ENCODE assay signal across 8 cellular contexts in the genomic region with DNA sequence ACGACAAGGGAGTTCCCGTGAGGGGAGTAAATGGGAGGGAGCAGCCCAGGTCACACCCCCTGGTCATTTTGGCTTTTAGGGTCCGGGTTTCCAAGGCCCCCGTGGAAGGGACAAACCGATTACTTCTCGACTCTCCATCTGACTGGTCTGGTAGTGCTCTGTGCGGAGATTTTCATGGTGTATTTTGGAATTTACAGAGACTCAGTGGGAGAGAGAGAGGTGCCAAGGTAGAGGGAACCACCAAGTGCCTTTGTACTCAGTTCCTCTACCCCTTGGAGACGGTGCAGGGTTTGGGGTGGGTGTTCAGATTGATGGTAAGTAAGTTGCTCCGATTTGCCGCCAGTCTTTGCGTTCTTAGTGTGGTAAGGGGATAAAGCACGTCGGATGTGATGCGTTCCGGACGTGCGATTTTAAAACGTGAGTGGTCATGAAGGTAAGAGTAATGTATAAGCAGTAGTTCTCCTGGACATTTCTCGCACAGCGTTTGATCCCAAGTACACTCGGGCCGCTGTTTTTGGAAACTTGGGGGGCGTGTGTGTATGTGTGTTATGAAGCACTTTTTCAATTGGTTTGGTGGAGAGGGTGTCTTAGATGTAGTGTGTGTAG. TPM values are rescaled to one million over a fixed set of nuclear protein-coding genes. Genes with fewer than 3 reads are reported as not detected.
DNase-seq lines count a peak whose midpoint lies in the region; ATAC-seq, FAIRE-seq and TF ChIP-seq lines count a peak whose summit lies in the region.

No MANE protein-coding gene starts in this region.

- H3K4me2 ChIP-seq in osteoblast (ENCODE audit: insufficient read depth, low read length): peak overlapping the region; percentile 96

- peak overlapping the region; percentile 92 for H3K4me3 Mint-ChIP-seq in HFFc6
- peak overlapping the region; percentile 96 to 98 for H3K4me3 Mint-ChIP-seq in activated T-cell treated with anti-CD3 and anti-CD28 coated beads, Interleukin-2, amount 50 U/mL, for 72 hours

- peaks cover 61% of the 10 kb centered on the region for H3K4me1 Mint-ChIP-seq in HFFc6 (ENCODE audit: low read depth)
- peaks cover 55% of the 10 kb centered on the region for H3K4me1 Mint-ChIP-seq in activated T-cell treated with anti-CD3 and anti-CD28 coated beads, Interleukin-2, amount 50 U/mL, for 72 hours (ENCODE audit: low read depth)

- H3K36me3 Mint-ChIP-seq in HFFc6 (ENCODE audit: low read depth): peaks cover 11% of the 10 kb centered on the region
- H3K36me3 Mint-ChIP-seq in activated T-cell treated with anti-CD3 and anti-CD28 coated beads, Interleukin-2, amount 50 U/mL, for 72 hours (ENCODE audit: insufficient read depth in 2 of 2): peaks cover 0 to 5% of the 10 kb centered on the region in 2 donors

- peak overlapping the region; percentile 90 for H2AFZ ChIP-seq in osteoblast (ENCODE audit: low read length)

- under 1% methylated on average over 23 of the region's 23 CpGs for WGBS in urinary bladder

- H3K27ac ChIP-seq in osteoblast (ENCODE audit: low read depth, low read length) (peak overlapping the region; percentile 98), urinary bladder (ENCODE audit: low read depth) (peak overlapping the region; percentile 97)

- TF ChIP-seq POLR2A in GM12891 (IDR thresholded peaks at IDR 0.05; ENCODE audit: low read depth, low read length): no peak

- no peaks in the 10 kb centered on the region for H3K36me3 ChIP-seq in osteoblast (ENCODE audit: insufficient read depth, low read length)
- no peaks in the 10 kb centered on the region for H3K36me3 ChIP-seq in urinary bladder (ENCODE audit: insufficient read depth)

- FAIRE-seq in GM12891 (lab: Jason Lieb, UNC): peak; percentile 75

- H3K79me2 ChIP-seq in osteoblast (ENCODE audit: insufficient read depth, low read length): peaks cover 55% of the 10 kb centered on the region

- no peaks in the 10 kb centered on the region for H3K9me3 Mint-ChIP-seq in HFFc6
- H3K9me3 Mint-ChIP-seq in activated T-cell treated with anti-CD3 and anti-CD28 coated beads, Interleukin-2, amount 50 U/mL, for 72 hours: no peaks in the 10 kb centered on the region

- H3K4me3 ChIP-seq in fibroblast of pulmonary artery (replicated peaks; ENCODE audit: low read depth, low read length) (peak overlapping the region; percentile 87), osteoblast (ENCODE audit: insufficient read depth, low read length) (peak overlapping the region; percentile 72), urinary bladder (ENCODE audit: low read depth, low read length) (peak overlapping the region; percentile 64)

- no peaks in the 10 kb centered on the region for H3K27me3 ChIP-seq in osteoblast (ENCODE audit: insufficient read depth, low read length)

- no peaks in the 10 kb centered on the region; the same call in none of the 2 replicates for H3K27me3 Mint-ChIP-seq in HFFc6 (ENCODE audit: insufficient read depth)
- no peaks in the 10 kb centered on the region for H3K27me3 Mint-ChIP-seq in activated T-cell treated with anti-CD3 and anti-CD28 coated beads, Interleukin-2, amount 50 U/mL, for 72 hours (ENCODE audit: low read depth)

- peaks cover 37% of the 10 kb centered on the region for H4K20me1 ChIP-seq in osteoblast (ENCODE audit: insufficient read depth, low read length)

- DNase-seq in GM12891 (ENCODE audit: insufficient read length, low spot score) (no peak), HFFc6 (no peak), NCI-H510A treated with DMSO at 0.1 percent for 48 hours (lab: John Stamatoyannopoulos, UW) (peak; percentile 33), fibroblast of pulmonary artery (ENCODE audit: low read depth) (peak; percentile 24), osteoblast (ENCODE audit: insufficient read length, low spot score, missing footprints) (no peak)
- DNase-seq in activated T-cell treated with anti-CD3 and anti-CD28 coated beads, Interleukin-2, amount 50 U/mL, for 72 hours: peak; percentile 45 to 48

- H3K27ac Mint-ChIP-seq in HFFc6: peak overlapping the region; percentile 98
- H3K27ac Mint-ChIP-seq in activated T-cell treated with anti-CD3 and anti-CD28 coated beads, Interleukin-2, amount 50 U/mL, for 72 hours: peak overlapping the region; percentile 67

- ATAC-seq in activated T-cell treated with anti-CD3 and anti-CD28 coated beads, Interleukin-2, amount 50 U/mL, for 72 hours (replicated peaks in 1 of 2): peak in 1 of 2 donors; percentile 18
- ATAC-seq in GM18520 (IDR thresholded peaks at IDR 0.05; ENCODE audit: unreplicated experiment): no peak

- H3K4me1 ChIP-seq in osteoblast (ENCODE audit: insufficient read depth, low read length): peaks cover 30% of the 10 kb centered on the region
- peaks cover 3% of the 10 kb centered on the region for H3K4me1 ChIP-seq in urinary bladder (ENCODE audit: insufficient read depth)

- no peak for TF ChIP-seq CTCF in HFFc6 (IDR thresholded peaks at IDR 0.05)
- no peak for TF ChIP-seq CTCF in fibroblast of pulmonary artery (IDR thresholded peaks at IDR 0.05; ENCODE audit: low read length, missing control alignments)
- TF ChIP-seq CTCF in osteoblast (IDR thresholded peaks at IDR 0.05; ENCODE audit: extremely low read depth, low read depth, low read length): no peak

- H3K9me3 ChIP-seq in osteoblast (ENCODE audit: low read depth, low read length): no peaks in the 10 kb centered on the region

TF ChIP-seq in GM12891, 5 proteins besides CTCF, POLR2A, EP300 and RAD21:
- TF ChIP-seq TAF1 (IDR thresholded peaks at IDR 0.05; ENCODE audit: low read depth, low read length): no peak
- peak; percentile 56 for TF ChIP-seq SPI1 (IDR thresholded peaks at IDR 0.05; ENCODE audit: low read depth, low read length)
- no peak for TF ChIP-seq POLR2AphosphoS5 (IDR thresholded peaks at IDR 0.05; ENCODE audit: low read depth, low read length)

RNA-seq across cellular contexts. Expression of a gene that starts 0.7 kb away (rescaled TPM):
- polyA plus RNA-seq in GM12891 (2012; ENCODE audit: low read depth, missing spikeins): 5.6 TPM
- 10 to 100 TPM; 33.9 to 45.2 (median 37.1) TPM for total RNA-seq in HFFc6 (2021; fragmentation: NEBNext Ultra II Directional; extraction: Animal tissue kit (Norgen Biotek cat#: 25700))
- total RNA-seq in activated T-cell treated with anti-CD3 and anti-CD28 coated beads, Interleukin-2, amount 50 U/mL, for 72 hours: 10 to 100 TPM; 27.6 to 31.3 TPM
- 41.3 and 41.6 TPM in 2 replicates for total RNA-seq in osteoblast
- 106 TPM for total RNA-seq in urinary bladder
- 17.3 TPM for polyA plus RNA-seq in urinary bladder

Comparison
In these comparisons a context has a peak if more than half of its experiments do, and no peak if none do; other contexts are left out.
1. DNase-seq: peak in NCI-H510A treated with DMSO at 0.1 percent for 48 hours (single experiment), activated T-cell treated with anti-CD3 and anti-CD28 coated beads, Interleukin-2, amount 50 U/mL, for 72 hours (2 of 2) and fibroblast of pulmonary artery (single experiment); none in GM12891 (single experiment), HFFc6 (single experiment) and osteoblast (single experiment).
2. Peak in every context shown above with its lines, with median percentiles within 50 percentile points of each other: H3K4me3 ChIP-seq.